1 cellular context compared by ENCODE assay signal in genomic region chr6:13923527-13924145, GRCh38.
TF ChIP-seq lines count a peak whose summit lies in the region.

No MANE protein-coding gene starts in this region.

TF ChIP-seq in WTC11, 78 proteins besides CTCF, POLR2A, EP300 and RAD21 (continued from another document):
- TF ChIP-seq, protein P1, sequence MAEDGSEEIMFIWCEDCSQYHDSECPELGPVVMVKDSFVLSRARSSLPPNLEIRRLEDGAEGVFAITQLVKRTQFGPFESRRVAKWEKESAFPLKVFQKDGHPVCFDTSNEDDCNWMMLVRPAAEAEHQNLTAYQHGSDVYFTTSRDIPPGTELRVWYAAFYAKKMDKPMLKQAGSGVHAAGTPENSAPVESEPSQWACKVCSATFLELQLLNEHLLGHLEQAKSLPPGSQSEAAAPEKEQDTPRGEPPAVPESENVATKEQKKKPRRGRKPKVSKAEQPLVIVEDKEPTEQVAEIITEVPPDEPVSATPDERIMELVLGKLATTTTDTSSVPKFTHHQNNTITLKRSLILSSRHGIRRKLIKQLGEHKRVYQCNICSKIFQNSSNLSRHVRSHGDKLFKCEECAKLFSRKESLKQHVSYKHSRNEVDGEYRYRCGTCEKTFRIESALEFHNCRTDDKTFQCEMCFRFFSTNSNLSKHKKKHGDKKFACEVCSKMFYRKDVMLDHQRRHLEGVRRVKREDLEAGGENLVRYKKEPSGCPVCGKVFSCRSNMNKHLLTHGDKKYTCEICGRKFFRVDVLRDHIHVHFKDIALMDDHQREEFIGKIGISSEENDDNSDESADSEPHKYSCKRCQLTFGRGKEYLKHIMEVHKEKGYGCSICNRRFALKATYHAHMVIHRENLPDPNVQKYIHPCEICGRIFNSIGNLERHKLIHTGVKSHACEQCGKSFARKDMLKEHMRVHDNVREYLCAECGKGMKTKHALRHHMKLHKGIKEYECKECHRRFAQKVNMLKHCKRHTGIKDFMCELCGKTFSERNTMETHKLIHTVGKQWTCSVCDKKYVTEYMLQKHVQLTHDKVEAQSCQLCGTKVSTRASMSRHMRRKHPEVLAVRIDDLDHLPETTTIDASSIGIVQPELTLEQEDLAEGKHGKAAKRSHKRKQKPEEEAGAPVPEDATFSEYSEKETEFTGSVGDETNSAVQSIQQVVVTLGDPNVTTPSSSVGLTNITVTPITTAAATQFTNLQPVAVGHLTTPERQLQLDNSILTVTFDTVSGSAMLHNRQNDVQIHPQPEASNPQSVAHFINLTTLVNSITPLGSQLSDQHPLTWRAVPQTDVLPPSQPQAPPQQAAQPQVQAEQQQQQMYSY (CRISPR knock-in tag; IDR thresholded peaks at IDR 0.05): no peak
- TF ChIP-seq SP1 (CRISPR knock-in tag; conservative IDR thresholded peaks at IDR 0.05) (no peak), USF1 (CRISPR knock-in tag; IDR thresholded peaks at IDR 0.05) (no peak), EMX1 (CRISPR knock-in tag; IDR thresholded peaks at IDR 0.05) (no peak), MYBL2 (CRISPR knock-in tag; IDR thresholded peaks at IDR 0.05) (no peak), ZNF317 (CRISPR knock-in tag; IDR thresholded peaks at IDR 0.05; ENCODE audit: borderline replicate concordance, low read depth) (no peak), FOXP4 (CRISPR knock-in tag; IDR thresholded peaks at IDR 0.05) (no peak), MAX (CRISPR knock-in tag; IDR thresholded peaks at IDR 0.05) (no peak), FOXJ3 (CRISPR knock-in tag; IDR thresholded peaks at IDR 0.05; ENCODE audit: borderline replicate concordance) (no peak), CBFB (CRISPR knock-in tag; IDR thresholded peaks at IDR 0.05; ENCODE audit: low read depth) (no peak)
